28 cellular contexts compared by ENCODE assay signal in genomic region chr15:35605790-35606189, GRCh38.
"Had no signal": no experiment of that assay in that cellular context is flagged by ENCODE, and none has a peak within 500 bp of the region (broad histone marks: within the 10 kb centered on the region; RNA-seq: fewer than 3 reads in every experiment).

No MANE protein-coding gene starts in this region.

- H3K9me3 Mint-ChIP-seq: activated naive CD4-positive, alpha-beta T cell treated with anti-CD3 and anti-CD28 coated beads, Interleukin-2, amount 10 ng/mL, durations not matched to agents 7 days and 5 days; central memory CD8-positive, alpha-beta T cell; stimulated activated naive B cell treated with anti-CD40 and anti-IgM and Interleukin-4, amounts not matched to agents 10 μg/mL and 1 μg/mL and 100 μg/mL, for 72 hours had no signal

- H3K27me3 Mint-ChIP-seq: activated naive CD4-positive, alpha-beta T cell treated with anti-CD3 and anti-CD28 coated beads, Interleukin-2, amount 10 ng/mL, durations not matched to agents 7 days and 5 days; stimulated activated naive B cell treated with anti-CD40 and anti-IgM and Interleukin-4, amounts not matched to agents 10 μg/mL and 1 μg/mL and 100 μg/mL, for 72 hours had no signal

- H3K9me3 ChIP-seq: body of pancreas, left lung, SJCRH30, testis, upper lobe of right lung had no signal

- H3K4me1 ChIP-seq: body of pancreas, left lung, SJCRH30, testis, upper lobe of right lung had no signal

- H3K4me3 Mint-ChIP-seq: activated naive CD4-positive, alpha-beta T cell treated with anti-CD3 and anti-CD28 coated beads, Interleukin-2, amount 10 ng/mL, durations not matched to agents 7 days and 5 days; activated T-cell treated with anti-CD3 and anti-CD28 coated beads, Interleukin-2, amount 50 U/mL, for 24 hours; central memory CD8-positive, alpha-beta T cell; immature natural killer cell; neural crest cell; stimulated activated naive B cell treated with anti-CD40 and anti-IgM and Interleukin-4, amounts not matched to agents 10 μg/mL and 1 μg/mL and 100 μg/mL, for 72 hours had no signal

- H3K27me3 ChIP-seq: body of pancreas, foreskin keratinocyte, hepatocyte, left lung, SJCRH30, testis, upper lobe of right lung had no signal

- H3K36me3 ChIP-seq: left lung, SJCRH30, upper lobe of right lung, WERI-Rb-1 had no signal

- H3K27ac Mint-ChIP-seq: activated naive CD4-positive, alpha-beta T cell treated with anti-CD3 and anti-CD28 coated beads, Interleukin-2, amount 10 ng/mL, durations not matched to agents 7 days and 5 days; activated T-cell treated with anti-CD3 and anti-CD28 coated beads, Interleukin-2, amount 50 U/mL, for 24 hours; immature natural killer cell; stimulated activated naive B cell treated with anti-CD40 and anti-IgM and Interleukin-4, amounts not matched to agents 10 μg/mL and 1 μg/mL and 100 μg/mL, for 72 hours had no signal

- H3K4me3 ChIP-seq: body of pancreas, hepatocyte, left lung, SJCRH30, testis, upper lobe of right lung had no signal

- H3K27ac ChIP-seq: body of pancreas, epithelial cell of prostate, foreskin keratinocyte, hepatocyte, left lung, SJCRH30, testis, upper lobe of right lung, WERI-Rb-1 had no signal

- H3K4me1 Mint-ChIP-seq: activated naive CD4-positive, alpha-beta T cell treated with anti-CD3 and anti-CD28 coated beads, Interleukin-2, amount 10 ng/mL, durations not matched to agents 7 days and 5 days; central memory CD8-positive, alpha-beta T cell; immature natural killer cell; neural crest cell; stimulated activated naive B cell treated with anti-CD40 and anti-IgM and Interleukin-4, amounts not matched to agents 10 μg/mL and 1 μg/mL and 100 μg/mL, for 72 hours had no signal

- ATAC-seq: body of pancreas; foreskin keratinocyte; left lung; stimulated activated naive B cell treated with anti-CD40 and anti-IgM and Interleukin-4, amounts not matched to agents 10 μg/mL and 1 μg/mL and 100 μg/mL, for 72 hours; upper lobe of right lung had no signal

- DNase-seq: activated CD4-positive, alpha-beta T cell treated with anti-CD3 and anti-CD28 coated beads for 1 hour; activated CD4-positive, alpha-beta T cell treated with anti-CD3 and anti-CD28 coated beads, Interleukin-2, amount 50 U/mL, for 4 hours; activated CD8-positive, alpha-beta memory T cell treated with anti-CD3 and anti-CD28 coated beads for 24 hours; activated CD8-positive, alpha-beta memory T cell treated with anti-CD3 and anti-CD28 coated beads, Interleukin-2, amount 50 U/mL, for 4 hours; activated effector memory CD4-positive, alpha-beta T cell treated with anti-CD3 and anti-CD28 coated beads, Interleukin-2, amount 50 U/mL, for 16 hours; activated naive CD4-positive, alpha-beta T cell treated with anti-CD3 and anti-CD28 coated beads, Interleukin-2, amount 10 ng/mL, durations not matched to agents 7 days and 5 days; activated T-cell treated with anti-CD3 and anti-CD28 coated beads, Interleukin-2, amount 50 U/mL, for 24 hours; amygdala; body of pancreas; cortex of kidney; foreskin keratinocyte; immature natural killer cell; left lung; mammary epithelial cell; midbrain; occipital lobe; SJCRH30; stimulated activated CD4-positive, alpha-beta T cell treated with anti-CD3 and anti-CD28 coated beads, Interleukin-2, amount 100 ng/mL, for 48 hours; stimulated activated CD8-positive, alpha-beta memory T cell treated with anti-CD3 and anti-CD28 coated beads, Interleukin-4, amount 100 ng/mL, for 48 hours; stimulated activated naive B cell treated with anti-CD40 and anti-IgM and Interleukin-4, amounts not matched to agents 10 μg/mL and 1 μg/mL and 100 μg/mL, for 72 hours; T-helper 1 cell; testis; upper lobe of right lung; WERI-Rb-1 had no signal

- H3K36me3 Mint-ChIP-seq: activated naive CD4-positive, alpha-beta T cell treated with anti-CD3 and anti-CD28 coated beads, Interleukin-2, amount 10 ng/mL, durations not matched to agents 7 days and 5 days; immature natural killer cell; stimulated activated naive B cell treated with anti-CD40 and anti-IgM and Interleukin-4, amounts not matched to agents 10 μg/mL and 1 μg/mL and 100 μg/mL, for 72 hours had no signal
